In genomic region chr1:160521554-160521953, GRCh38 we compare ENCODE assay signal across 14 cellular contexts. TPM values are rescaled to one million over a fixed set of nuclear protein-coding genes. Genes with fewer than 3 reads are reported as not detected.
DNase-seq lines count a peak whose midpoint lies in the region; ATAC-seq and TF ChIP-seq lines count a peak whose summit lies in the region.
"Had no signal": no experiment of that assay in that cellular context is flagged by ENCODE, and none has a peak within 500 bp of the region (broad histone marks: within the 10 kb centered on the region; RNA-seq: fewer than 3 reads in every experiment).

No MANE protein-coding gene starts in this region.

- H3K27ac ChIP-seq in BLaER1 treated with 17β-estradiol and CSF1 and Interleukin-3, amounts not matched to agents 10 nM and 100 nM = no peak overlapping the region
- H3K27ac ChIP-seq: vagina had no signal

- no peak overlapping the region for H3K9ac ChIP-seq in BLaER1 treated with 17β-estradiol and CSF1 and Interleukin-3, amounts not matched to agents 10 nM and 100 nM

- H3K36me3 Mint-ChIP-seq in activated CD4-positive, alpha-beta memory T cell treated with anti-CD3 and anti-CD28 coated beads, Interleukin-2, amount 10 ng/mL, durations not matched to agents 7 days and 5 days (ENCODE audit: low read depth) = peaks cover 43% of the 10 kb centered on the region

- peaks cover 30% of the 10 kb centered on the region for H3K9me3 Mint-ChIP-seq in activated CD4-positive, alpha-beta memory T cell treated with anti-CD3 and anti-CD28 coated beads, Interleukin-2, amount 10 ng/mL, durations not matched to agents 7 days and 5 days

- H3K27me3 Mint-ChIP-seq in activated CD4-positive, alpha-beta memory T cell treated with anti-CD3 and anti-CD28 coated beads, Interleukin-2, amount 10 ng/mL, durations not matched to agents 7 days and 5 days = no peaks in the 10 kb centered on the region

- peak overlapping the region; percentile 93 for H3K27ac Mint-ChIP-seq in activated CD4-positive, alpha-beta memory T cell treated with anti-CD3 and anti-CD28 coated beads, Interleukin-2, amount 10 ng/mL, durations not matched to agents 7 days and 5 days
- H3K27ac Mint-ChIP-seq: H9 had no signal

- ATAC-seq in mucosa of descending colon = peak; percentile 17
- ATAC-seq in GM21717 (IDR thresholded peaks at IDR 0.05; ENCODE audit: unreplicated experiment) = no peak
- ATAC-seq in GM21447 (IDR thresholded peaks at IDR 0.05; ENCODE audit: unreplicated experiment) = no peak

- H3K4me1 ChIP-seq in BLaER1 treated with 17β-estradiol and CSF1 and Interleukin-3, amounts not matched to agents 10 nM and 100 nM = peaks cover 20 to 37% (median 31%) of the 10 kb centered on the region in 10 experiments
- H3K4me1 ChIP-seq in mucosa of descending colon (ENCODE audit: low read depth) = no peaks in the 10 kb centered on the region
- H3K4me1 ChIP-seq: vagina had no signal

- H3K4me1 Mint-ChIP-seq in activated CD4-positive, alpha-beta memory T cell treated with anti-CD3 and anti-CD28 coated beads, Interleukin-2, amount 10 ng/mL, durations not matched to agents 7 days and 5 days = peaks cover 70% of the 10 kb centered on the region

- H3K27me3 ChIP-seq in BLaER1 treated with 17β-estradiol and CSF1 and Interleukin-3, amounts not matched to agents 10 nM and 100 nM = no peaks in the 10 kb centered on the region
- H3K27me3 ChIP-seq: vagina had no signal

- DNase-seq in GM12864 (ENCODE audit: low read depth) = no peak
- no peak for DNase-seq in activated CD4-positive, alpha-beta memory T cell treated with anti-CD3 and anti-CD28 coated beads, Interleukin-2, amount 10 ng/mL, durations not matched to agents 7 days and 5 days
- no peak for DNase-seq in mucosa of descending colon
- DNase-seq in NCI-H2081 (lab: John Stamatoyannopoulos, UW) = no peak
- DNase-seq in NCI-H526 treated with DMSO at 0.1 percent for 48 hours (lab: John Stamatoyannopoulos, UW) = no peak
- DNase-seq: activated CD8-positive, alpha-beta memory T cell treated with anti-CD3 and anti-CD28 coated beads, Interleukin-2, amount 50 U/mL, for 4 hours; H9; posterior cingulate gyrus; SHP77 treated with DMSO at 0.1 percent for 48 hours had no signal

- H3K36me3 ChIP-seq in BLaER1 treated with 17β-estradiol and CSF1 and Interleukin-3, amounts not matched to agents 10 nM and 100 nM = no peaks in the 10 kb centered on the region
- no peaks in the 10 kb centered on the region for H3K36me3 ChIP-seq in mucosa of descending colon (ENCODE audit: low read depth)
- H3K36me3 ChIP-seq: vagina had no signal

- no peak overlapping the region for H3K4me3 ChIP-seq in BLaER1 treated with 17β-estradiol and CSF1 and Interleukin-3, amounts not matched to agents 10 nM and 100 nM
- H3K4me3 ChIP-seq in GM12864 (ENCODE audit: low read depth, low read length) (peak overlapping the region; percentile 83), mucosa of descending colon (no peak overlapping the region)

- H3K4me2 ChIP-seq in BLaER1 treated with 17β-estradiol and CSF1 and Interleukin-3, amounts not matched to agents 10 nM and 100 nM = peak overlapping the region; percentile 48 to 81 (median 57); a peak in 11 of 22 replicates

- H4K20me1 ChIP-seq in BLaER1 treated with 17β-estradiol and CSF1 and Interleukin-3, amounts not matched to agents 10 nM and 100 nM = no peaks in the 10 kb centered on the region

- H3K4me3 Mint-ChIP-seq in activated CD4-positive, alpha-beta memory T cell treated with anti-CD3 and anti-CD28 coated beads, Interleukin-2, amount 10 ng/mL, durations not matched to agents 7 days and 5 days = peak overlapping the region; percentile 84
- H3K4me3 Mint-ChIP-seq: H9 had no signal

- CTCF ChIA-PET in activated CD4-positive, alpha-beta memory T cell treated with anti-CD3 and anti-CD28 coated beads, Interleukin-2, amount 10 ng/mL, durations not matched to agents 7 days and 5 days (lab: Charles Lee) = interaction anchor here (1.0 to 2.1 kb wide), 3 partner anchors 23 to 70 kb away, joined by 3 to 7 read pairs (median 5); no protein-coding TSS in a partner anchor

- H3K9me3 ChIP-seq in BLaER1 treated with 17β-estradiol and CSF1 and Interleukin-3, amounts not matched to agents 10 nM and 100 nM (replicated peaks in 1 of 11) = peaks cover 27 to 49% (median 38%) of the 10 kb centered on the region in 11 experiments
- no peaks in the 10 kb centered on the region for H3K9me3 ChIP-seq in mucosa of descending colon
- H3K9me3 ChIP-seq: vagina had no signal

- intact Hi-C loops in mucosa of descending colon (cut with DNase I, micrococcal nuclease) = no loop called here

- TF ChIP-seq CTCF in GM12864 (IDR thresholded peaks at IDR 0.05; ENCODE audit: low read depth, low read length, missing control alignments) (no peak), mucosa of descending colon (IDR thresholded peaks at IDR 0.05) (no peak)

- POLR2A ChIA-PET in activated CD4-positive, alpha-beta memory T cell treated with anti-CD3 and anti-CD28 coated beads, Interleukin-2, amount 10 ng/mL, durations not matched to agents 7 days and 5 days (lab: Charles Lee) = interaction anchor here (0.8 to 3.3 kb wide), 10 partner anchors 15 to 91 kb away, joined by 3 to 32 read pairs (median 5); partner anchors contain the start of gene CD84

RNA-seq across cellular contexts. Expression of gene SLAMF6, which starts 1.5 kb away (rescaled TPM):
- 10 to 100 TPM; 32.0 to 33.8 TPM for total RNA-seq in activated CD4-positive, alpha-beta memory T cell treated with anti-CD3 and anti-CD28 coated beads, Interleukin-2, amount 10 ng/mL, durations not matched to agents 7 days and 5 days
- 1 to 10 TPM; 1.2 to 2.6 (median 2.4) TPM for total RNA-seq in mucosa of descending colon
- total RNA-seq: H9, M059J had no signal

RNA-seq across cellular contexts. Expression of gene CD84, which starts 57.7 kb away (rescaled TPM):
- total RNA-seq in activated CD4-positive, alpha-beta memory T cell treated with anti-CD3 and anti-CD28 coated beads, Interleukin-2, amount 10 ng/mL, durations not matched to agents 7 days and 5 days = 10 to 100 TPM; 21.6 to 23.3 TPM
- total RNA-seq in mucosa of descending colon = 1 to 10 TPM; 3.8 to 7.3 (median 6.6) TPM
- total RNA-seq: H9, M059J had no signal

Comparison
In these comparisons a context has a peak if more than half of its experiments do, and no peak if none do; other contexts are left out.
1. RNA of gene SLAMF6, which starts 1.5 kb away (total RNA-seq): 32.0 to 33.8 TPM in activated CD4-positive, alpha-beta memory T cell treated with anti-CD3 and anti-CD28 coated beads, Interleukin-2, amount 10 ng/mL, durations not matched to agents 7 days and 5 days; 1.2 to 2.6 TPM in mucosa of descending colon; every median in the first group is over 4 times any median in the second.